In the genomic region with DNA sequence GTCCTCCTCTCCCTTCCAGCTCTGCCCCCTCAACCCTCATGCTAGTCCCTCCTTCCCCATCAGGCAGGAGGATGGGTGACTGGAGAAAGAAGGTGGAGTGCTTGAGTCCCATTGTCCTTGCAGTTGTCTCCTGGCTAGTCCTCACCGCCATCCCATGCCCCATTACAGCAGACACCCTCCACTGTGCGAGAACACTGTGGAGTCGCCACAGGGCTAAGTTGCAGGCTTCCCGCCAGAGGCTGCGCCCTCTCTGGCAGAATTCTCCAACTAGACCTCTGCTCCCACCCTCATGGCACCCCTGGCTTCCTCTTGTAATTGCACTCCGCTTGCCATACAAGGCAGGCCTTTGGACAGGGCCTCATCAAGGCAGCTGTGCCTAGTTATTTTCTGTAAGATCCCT, we compare ENCODE assay signal across 23 cellular contexts. TPM values are rescaled to one million over a fixed set of nuclear protein-coding genes. Genes with fewer than 3 reads are reported as not detected.
DNase-seq lines count a peak whose midpoint lies in the region; ATAC-seq and TF ChIP-seq lines count a peak whose summit lies in the region.
"Had no signal": no experiment of that assay in that cellular context is flagged by ENCODE, and none has a peak within 500 bp of the region (broad histone marks: within the 10 kb centered on the region; RNA-seq: fewer than 3 reads in every experiment).

No MANE protein-coding gene starts in this region.

- no peaks in the 10 kb centered on the region for H3K9me2 ChIP-seq in Loucy (replicated peaks; ENCODE audit: low read depth, low read length)

- no peak overlapping the region for H2AFZ ChIP-seq in Loucy (ENCODE audit: low read length)

- no peaks in the 10 kb centered on the region for H4K20me1 ChIP-seq in Loucy (ENCODE audit: insufficient read depth, low read length, poor library complexity, severe bottlenecking)

- H3K4me2 ChIP-seq in Loucy (ENCODE audit: low read depth, low read length, poor library complexity, severe bottlenecking): peak overlapping the region; percentile 86
- H3K4me2 ChIP-seq: KMS-11 had no signal

- peaks cover 20% of the 10 kb centered on the region for H3K36me3 ChIP-seq in Loucy (ENCODE audit: insufficient read depth, low read length)
- H3K36me3 ChIP-seq: prostate gland had no signal

- H3K27me3 ChIP-seq in Loucy (ENCODE audit: insufficient read depth, low read length, poor library complexity, severe bottlenecking): no peaks in the 10 kb centered on the region
- H3K27me3 ChIP-seq: transverse colon had no signal

- no peaks in the 10 kb centered on the region for H3K27me3 Mint-ChIP-seq in activated naive CD4-positive, alpha-beta T cell treated with anti-CD3 and anti-CD28 coated beads for 36 hours (ENCODE audit: low read depth)
- H3K27me3 Mint-ChIP-seq in activated naive CD8-positive, alpha-beta T cell treated with anti-CD3 and anti-CD28 coated beads, Interleukin-2, amount 50 U/mL, for 24 hours: no peaks in the 10 kb centered on the region
- H3K27me3 Mint-ChIP-seq in natural killer cell treated with Interleukin-12 subunit alpha and Interleukin-12 subunit beta and Interleukin-15 and Interleukin-18, amount 100 ng/mL, for 72 hours: no peaks in the 10 kb centered on the region

- H3K4me3 Mint-ChIP-seq in activated naive CD4-positive, alpha-beta T cell treated with anti-CD3 and anti-CD28 coated beads for 36 hours: peak overlapping the region; percentile 23
- peak overlapping the region; percentile 94 for H3K4me3 Mint-ChIP-seq in activated naive CD8-positive, alpha-beta T cell treated with anti-CD3 and anti-CD28 coated beads, Interleukin-2, amount 50 U/mL, for 24 hours
- peak overlapping the region; percentile 100 for H3K4me3 Mint-ChIP-seq in natural killer cell treated with Interleukin-12 subunit alpha and Interleukin-12 subunit beta and Interleukin-15 and Interleukin-18, amount 100 ng/mL, for 72 hours
- H3K4me3 Mint-ChIP-seq: neural crest cell had no signal

- H3K79me2 ChIP-seq in Loucy (ENCODE audit: insufficient read depth, low read length): peaks cover 55% of the 10 kb centered on the region

- peaks cover 29% of the 10 kb centered on the region for H3K9me3 Mint-ChIP-seq in activated naive CD4-positive, alpha-beta T cell treated with anti-CD3 and anti-CD28 coated beads for 36 hours
- H3K9me3 Mint-ChIP-seq in activated naive CD8-positive, alpha-beta T cell treated with anti-CD3 and anti-CD28 coated beads, Interleukin-2, amount 50 U/mL, for 24 hours: peaks cover 37% of the 10 kb centered on the region
- peaks cover 5% of the 10 kb centered on the region for H3K9me3 Mint-ChIP-seq in natural killer cell treated with Interleukin-12 subunit alpha and Interleukin-12 subunit beta and Interleukin-15 and Interleukin-18, amount 100 ng/mL, for 72 hours

- peaks cover 71% of the 10 kb centered on the region for H3K36me3 Mint-ChIP-seq in activated naive CD4-positive, alpha-beta T cell treated with anti-CD3 and anti-CD28 coated beads for 36 hours (ENCODE audit: low read depth)
- peaks cover 67% of the 10 kb centered on the region for H3K36me3 Mint-ChIP-seq in activated naive CD8-positive, alpha-beta T cell treated with anti-CD3 and anti-CD28 coated beads, Interleukin-2, amount 50 U/mL, for 24 hours (ENCODE audit: low read depth)
- H3K36me3 Mint-ChIP-seq in natural killer cell treated with Interleukin-12 subunit alpha and Interleukin-12 subunit beta and Interleukin-15 and Interleukin-18, amount 100 ng/mL, for 72 hours: peaks cover 49% of the 10 kb centered on the region

- TF ChIP-seq CTCF in Loucy (conservative IDR thresholded peaks at IDR 0.05; ENCODE audit: low read length): no peak; the same call in 1 of the 2 replicates

- intact Hi-C loops in activated naive CD4-positive, alpha-beta T cell treated with anti-CD3 and anti-CD28 coated beads for 36 hours (cut with micrococcal nuclease): loop anchor here (5.0 kb wide), 1 partner anchor 176 kb away; the partner anchor contains the start of gene GIMAP7

- H3K9me3 ChIP-seq in Loucy (ENCODE audit: insufficient read depth, low read depth, low read length): peaks cover 11% of the 10 kb centered on the region; the same call in 1 of the 2 replicates
- H3K9me3 ChIP-seq: prostate gland, transverse colon had no signal

- peaks cover 52% of the 10 kb centered on the region for H3K4me1 Mint-ChIP-seq in activated naive CD4-positive, alpha-beta T cell treated with anti-CD3 and anti-CD28 coated beads for 36 hours (ENCODE audit: low read depth)
- peaks cover 54% of the 10 kb centered on the region for H3K4me1 Mint-ChIP-seq in activated naive CD8-positive, alpha-beta T cell treated with anti-CD3 and anti-CD28 coated beads, Interleukin-2, amount 50 U/mL, for 24 hours
- H3K4me1 Mint-ChIP-seq in natural killer cell treated with Interleukin-12 subunit alpha and Interleukin-12 subunit beta and Interleukin-15 and Interleukin-18, amount 100 ng/mL, for 72 hours (ENCODE audit: low read depth in 2 of 2): peaks cover 50 to 67% of the 10 kb centered on the region in 2 donors
- H3K4me1 Mint-ChIP-seq: neural crest cell had no signal

- peak overlapping the region; percentile 30 for H3K9ac ChIP-seq in Loucy (ENCODE audit: low read depth, low read length, poor library complexity, severe bottlenecking)
- H3K9ac ChIP-seq: KMS-11 had no signal

- H3K4me1 ChIP-seq in Loucy (ENCODE audit: insufficient read depth, low read length, poor library complexity, severe bottlenecking): peaks cover 38% of the 10 kb centered on the region
- H3K4me1 ChIP-seq: prostate gland had no signal

- peak overlapping the region; percentile 98 for H3K27ac Mint-ChIP-seq in activated naive CD4-positive, alpha-beta T cell treated with anti-CD3 and anti-CD28 coated beads for 36 hours
- peak overlapping the region; percentile 98 for H3K27ac Mint-ChIP-seq in activated naive CD8-positive, alpha-beta T cell treated with anti-CD3 and anti-CD28 coated beads, Interleukin-2, amount 50 U/mL, for 24 hours
- peak overlapping the region; percentile 100 for H3K27ac Mint-ChIP-seq in natural killer cell treated with Interleukin-12 subunit alpha and Interleukin-12 subunit beta and Interleukin-15 and Interleukin-18, amount 100 ng/mL, for 72 hours

- DNase-seq in activated naive CD4-positive, alpha-beta T cell treated with anti-CD3 and anti-CD28 coated beads for 36 hours: no peak
- DNase-seq in activated naive CD4-positive, alpha-beta T cell treated with anti-CD3 and anti-CD28 coated beads, Interleukin-2, amount 50 U/mL, for 16 hours: no peak
- no peak for DNase-seq in activated naive CD8-positive, alpha-beta T cell treated with anti-CD3 and anti-CD28 coated beads, Interleukin-2, amount 50 U/mL, for 24 hours
- DNase-seq in natural killer cell treated with Interleukin-12 subunit alpha and Interleukin-12 subunit beta and Interleukin-15 and Interleukin-18, amount 100 ng/mL, for 72 hours (ENCODE audit: low spot score): no peak
- DNase-seq in NCI-H1105 (lab: John Stamatoyannopoulos, UW): no peak
- no peak for DNase-seq in OCI-M1 (lab: John Stamatoyannopoulos, UW)
- DNase-seq in cortex of kidney (lab: John Stamatoyannopoulos, UW): no peak
- DNase-seq: activated gamma-delta T cell; DMS53; H7; NCI-H187 treated with DMSO at 0.1 percent for 48 hours; NCI-H748 treated with DMSO at 0.1 percent for 48 hours; stimulated activated CD4-positive, alpha-beta T cell treated with anti-CD3 and anti-CD28 coated beads, Interleukin-2, amount 100 ng/mL, for 24 hours; transverse colon had no signal

- no peak for ATAC-seq in activated naive CD8-positive, alpha-beta T cell treated with anti-CD3 and anti-CD28 coated beads, Interleukin-2, amount 50 U/mL, for 24 hours
- ATAC-seq in natural killer cell treated with Interleukin-12 subunit alpha and Interleukin-12 subunit beta and Interleukin-15 and Interleukin-18, amount 100 ng/mL, for 72 hours: no peak
- ATAC-seq: Right ventricle myocardium inferior had no signal

- CTCF ChIA-PET in activated naive CD4-positive, alpha-beta T cell treated with anti-CD3 and anti-CD28 coated beads for 36 hours (lab: Charles Lee): no interaction called here

- H3K4me3 ChIP-seq in Loucy (ENCODE audit: low read length, poor library complexity, severe bottlenecking): peak overlapping the region; percentile 51
- H3K4me3 ChIP-seq: prostate gland, skin epidermis, transverse colon had no signal

- H3F3A ChIP-seq in Loucy (ENCODE audit: low read depth): no peaks in the 10 kb centered on the region

RNA-seq across cellular contexts. Expression of gene GIMAP2, which starts 3.1 kb away (rescaled TPM):
- total RNA-seq in activated naive CD4-positive, alpha-beta T cell treated with anti-CD3 and anti-CD28 coated beads for 36 hours: 10 to 100 TPM; 45.0 to 49.5 TPM
- total RNA-seq in natural killer cell treated with Interleukin-12 subunit alpha and Interleukin-12 subunit beta and Interleukin-15 and Interleukin-18, amount 100 ng/mL, for 72 hours: 10 to 100 TPM; 26.1 to 39.2 TPM
- total RNA-seq: H7, HT-29, neural crest cell, OCI-LY7 had no signal

RNA-seq across cellular contexts. Expression of gene GIMAP1, which starts 27.8 kb away (rescaled TPM):
- total RNA-seq in activated naive CD4-positive, alpha-beta T cell treated with anti-CD3 and anti-CD28 coated beads for 36 hours: 1 to 10 TPM; 5.1 to 5.3 TPM
- 1 to 10 TPM; 6.6 to 8.8 TPM for total RNA-seq in natural killer cell treated with Interleukin-12 subunit alpha and Interleukin-12 subunit beta and Interleukin-15 and Interleukin-18, amount 100 ng/mL, for 72 hours
- total RNA-seq: H7, HT-29, neural crest cell, OCI-LY7 had no signal

RNA-seq across cellular contexts. Expression of gene GIMAP5, which starts 48.6 kb away (rescaled TPM):
- 10 to 100 TPM; 32.1 to 32.3 TPM for total RNA-seq in activated naive CD4-positive, alpha-beta T cell treated with anti-CD3 and anti-CD28 coated beads for 36 hours
- total RNA-seq in natural killer cell treated with Interleukin-12 subunit alpha and Interleukin-12 subunit beta and Interleukin-15 and Interleukin-18, amount 100 ng/mL, for 72 hours: 100 to 1,000 TPM in 1 of 2 donors, 10 to 100 TPM in 1; 75.5 to 136 TPM
- total RNA-seq: fibroblast of lung, H7, HT-29, OCI-LY7 had no signal

RNA-seq across cellular contexts. Expression of gene GIMAP6, which starts 56.4 kb away (rescaled TPM):
- total RNA-seq in activated naive CD4-positive, alpha-beta T cell treated with anti-CD3 and anti-CD28 coated beads for 36 hours: 10 to 100 TPM; 19.2 to 20.7 TPM
- total RNA-seq in natural killer cell treated with Interleukin-12 subunit alpha and Interleukin-12 subunit beta and Interleukin-15 and Interleukin-18, amount 100 ng/mL, for 72 hours: 10 to 100 TPM; 55.8 to 88.4 TPM
- total RNA-seq: H7, HT-29, neural crest cell, OCI-LY7 had no signal

Comparison
In these comparisons a context has a peak if more than half of its experiments do, and no peak if none do; other contexts are left out.
1. H3K4me3 Mint-ChIP-seq: peak in every context shown above with its lines; median percentile 100 in natural killer cell treated with Interleukin-12 subunit alpha and Interleukin-12 subunit beta and Interleukin-15 and Interleukin-18, amount 100 ng/mL, for 72 hours; 94 in activated naive CD8-positive, alpha-beta T cell treated with anti-CD3 and anti-CD28 coated beads, Interleukin-2, amount 50 U/mL, for 24 hours; 23 in activated naive CD4-positive, alpha-beta T cell treated with anti-CD3 and anti-CD28 coated beads for 36 hours.